Comparison of ENCODE assay signal across 26 cellular contexts in genomic region chr11:132790466-132790865, GRCh38.
DNase-seq lines count a peak whose midpoint lies in the region; ATAC-seq, FAIRE-seq and TF ChIP-seq lines count a peak whose summit lies in the region.
"Had no signal": no experiment of that assay in that cellular context is flagged by ENCODE, and none has a peak within 500 bp of the region (broad histone marks: within the 10 kb centered on the region; RNA-seq: fewer than 3 reads in every experiment).

No MANE protein-coding gene starts in this region.

- no peak overlapping the region for H3K4me3 Mint-ChIP-seq in GM23338
- H3K4me3 Mint-ChIP-seq: CD14-positive monocyte; CD4-positive, alpha-beta T cell; CD8-positive, alpha-beta memory T cell; HFFc6 had no signal

- DNase-seq in GM23338 (ENCODE audit: low spot score): no peak
- no peak for DNase-seq in H1 (ENCODE audit: low read depth in 1 of 2, low spot score in 2 of 2)
- DNase-seq in neuronal stem cell (ENCODE audit: low spot score): no peak
- DNase-seq in ureter (ENCODE audit: low spot score): no peak
- DNase-seq: 8988T; ACHN; AML-193; BE2C; CD4-positive, alpha-beta T cell; CD8-positive, alpha-beta memory T cell; DMS 273 treated with DMSO at 0.1 percent for 48 hours; DMS79; EL; GF-D8; GM23248; HFFc6 had no signal

- no peak overlapping the region for H2BK120ac ChIP-seq in H1 (replicated peaks; ENCODE audit: low read depth, low read length)
- no peak overlapping the region for H2BK120ac ChIP-seq in neuronal stem cell (ENCODE audit: low read depth, low read length)

- no peaks in the 10 kb centered on the region for H4K20me1 ChIP-seq in GM23338 (replicated peaks; ENCODE audit: insufficient read depth)
- H4K20me1 ChIP-seq in H1 (replicated peaks in 1 of 2; ENCODE audit: control insufficient read depth in 1 of 2, insufficient read depth in 2 of 2, low read length in 2 of 2): no peaks in the 10 kb centered on the region
- H4K20me1 ChIP-seq: BLaER1 treated with 17β-estradiol and CSF1 and Interleukin-3, amounts not matched to agents 10 nM and 100 nM had no signal

- no peak for FAIRE-seq in H1 (lab: Jason Lieb, UNC)
- FAIRE-seq: A549, D721Med, GM12892, GM19239, H54 had no signal

- H3K14ac ChIP-seq in H1 (ENCODE audit: insufficient read length) (no peak overlapping the region), neuronal stem cell (ENCODE audit: low read length) (no peak overlapping the region)

- H4K91ac ChIP-seq in H1 (replicated peaks; ENCODE audit: insufficient read length, low read length) (peak overlapping the region; percentile 23), neuronal stem cell (ENCODE audit: low read depth, low read length, poor library complexity) (no peak overlapping the region)

- H3K9ac ChIP-seq in H1 (replicated peaks in 1 of 4; ENCODE audit: extremely low read depth in 1 of 4, low read depth in 3 of 4, low read length in 3 of 4) (no peak overlapping the region), neuronal stem cell (ENCODE audit: low read depth, low read length, poor library complexity) (no peak overlapping the region)
- H3K9ac ChIP-seq: BLaER1 treated with 17β-estradiol and CSF1 and Interleukin-3, amounts not matched to agents 10 nM and 100 nM; GM23248 had no signal

- H3K27me3 ChIP-seq in GM23338 (ENCODE audit: insufficient read depth) (no peaks in the 10 kb centered on the region), H1 (replicated peaks in 1 of 4; ENCODE audit: control insufficient read depth in 3 of 4, extremely low read depth in 1 of 4, insufficient read depth in 3 of 4, low read length in 3 of 4) (no peaks in the 10 kb centered on the region; a peak in 3 of 7 replicates), neuronal stem cell (ENCODE audit: control insufficient read depth in 3 of 3, insufficient read depth in 3 of 3, low read depth in 1 of 3, low read length in 3 of 3) (no peaks in the 10 kb centered on the region)
- H3K27me3 ChIP-seq: BE2C; BLaER1 treated with 17β-estradiol and CSF1 and Interleukin-3, amounts not matched to agents 10 nM and 100 nM had no signal

- H2BK5ac ChIP-seq in H1 (ENCODE audit: low read depth, low read length): no peak overlapping the region
- no peak overlapping the region for H2BK5ac ChIP-seq in neuronal stem cell (ENCODE audit: low read length)

- no peak overlapping the region for H3K56ac ChIP-seq in H1 (replicated peaks; ENCODE audit: insufficient read length, low read depth, low read length)

- H4K8ac ChIP-seq in H1 (ENCODE audit: extremely low read depth, insufficient read depth, low read length): no peak overlapping the region
- no peak overlapping the region for H4K8ac ChIP-seq in neuronal stem cell (ENCODE audit: low read depth, low read length)

- no peak for TF ChIP-seq POLR2A in H1 (IDR thresholded peaks at IDR 0.05; ENCODE audit: control extremely low read depth in 1 of 2, low read depth in 2 of 2, low read length in 2 of 2)

- ATAC-seq in GM23338 (no peak), HG03108 (IDR thresholded peaks at IDR 0.05; ENCODE audit: unreplicated experiment) (no peak), GM18861 (IDR thresholded peaks at IDR 0.05; ENCODE audit: unreplicated experiment) (no peak)
- ATAC-seq: A549 had no signal

- no peak overlapping the region for H2BK20ac ChIP-seq in H1 (ENCODE audit: low read length)

- H3K27ac Mint-ChIP-seq in GM23338: no peak overlapping the region
- H3K27ac Mint-ChIP-seq: CD14-positive monocyte; CD4-positive, alpha-beta T cell; CD8-positive, alpha-beta memory T cell; HFFc6 had no signal

- H3K4me3 ChIP-seq in GM23338: no peak overlapping the region
- no peak overlapping the region for H3K4me3 ChIP-seq in H1 (ENCODE audit: extremely low read depth in 1 of 4, insufficient read depth in 2 of 4, low read depth in 3 of 4, low read length in 4 of 4)
- H3K4me3 ChIP-seq in neuronal stem cell (ENCODE audit: low read length in 2 of 2): no peak overlapping the region
- H3K4me3 ChIP-seq: A549; BLaER1 treated with 17β-estradiol and CSF1 and Interleukin-3, amounts not matched to agents 10 nM and 100 nM; GM23248; HAP-1 had no signal

- H3K4me1 Mint-ChIP-seq in GM23338: peaks cover 48% of the 10 kb centered on the region
- H3K4me1 Mint-ChIP-seq: CD14-positive monocyte; CD8-positive, alpha-beta memory T cell had no signal

- H3K23me2 ChIP-seq in H1 (ENCODE audit: low read depth, low read length): no peaks in the 10 kb centered on the region; the same call in 1 of the 2 replicates

- POLR2A ChIA-PET in H1 (lab: Charles Lee; ENCODE audit: partially characterized antibody): no interaction called here

- H2BK15ac ChIP-seq in H1 (ENCODE audit: low read length) (peak overlapping the region; percentile 23; the same call in 1 of the 2 replicates), neuronal stem cell (ENCODE audit: low read length) (no peak overlapping the region)

- no peak overlapping the region for H2AFZ ChIP-seq in GM23338
- no peak overlapping the region for H2AFZ ChIP-seq in H1 (ENCODE audit: low read length)
- no peak overlapping the region for H2AFZ ChIP-seq in neuronal stem cell (ENCODE audit: low read length)
- H2AFZ ChIP-seq: GM23248 had no signal

- H3K4me2 ChIP-seq in GM23338 (0 out of 2 replicates have a peak overlapping the region, but pooled peaks have one; percentile 74), H1 (ENCODE audit: insufficient read depth in 1 of 2, low read depth in 2 of 2, low read length in 2 of 2) (no peak overlapping the region), neuronal stem cell (ENCODE audit: insufficient read depth, low read length, poor library complexity, severe bottlenecking) (no peak overlapping the region)
- H3K4me2 ChIP-seq: A549 had no signal

- no peak overlapping the region for H4K5ac ChIP-seq in H1 (ENCODE audit: insufficient read length, low read depth, low read length)

- H3K4me1 ChIP-seq in GM23338 (ENCODE audit: insufficient read depth) (peaks cover 56% of the 10 kb centered on the region), H1 (replicated peaks in 1 of 4; ENCODE audit: control insufficient read depth in 3 of 4, insufficient read depth in 4 of 4, low read length in 3 of 4) (peaks cover 6 to 25% (median 9%) of the 10 kb centered on the region in 4 experiments), neuronal stem cell (ENCODE audit: control insufficient read depth in 2 of 2, insufficient read depth in 1 of 2, low read depth in 1 of 2, low read length in 2 of 2) (peaks cover 2 to 12% of the 10 kb centered on the region in 2 donors)
- H3K4me1 ChIP-seq: A549, BE2C, HAP-1 had no signal

- H3K36me3 Mint-ChIP-seq in GM23338 (ENCODE audit: low read depth): no peaks in the 10 kb centered on the region
- H3K36me3 Mint-ChIP-seq: CD14-positive monocyte; CD8-positive, alpha-beta memory T cell had no signal

- H3K79me1 ChIP-seq in H1 (ENCODE audit: low read depth, low read length) (no peaks in the 10 kb centered on the region), neuronal stem cell (ENCODE audit: low read depth, low read length) (no peaks in the 10 kb centered on the region)

- TF ChIP-seq EP300 in H1 (IDR thresholded peaks at IDR 0.05; ENCODE audit: borderline replicate concordance in 1 of 2, low read depth in 2 of 2, low read length in 2 of 2): no peak

- H3K18ac ChIP-seq in H1 (ENCODE audit: extremely low read depth, low read length) (peak overlapping the region; percentile 35; the same call in 1 of the 2 replicates), neuronal stem cell (ENCODE audit: low read length) (peak overlapping the region; percentile 16)

- H3K79me2 ChIP-seq in GM23338 (replicated peaks; ENCODE audit: insufficient read depth) (no peaks in the 10 kb centered on the region), H1 (ENCODE audit: control insufficient read depth in 1 of 2, insufficient read depth in 2 of 2, low read length in 2 of 2) (no peaks in the 10 kb centered on the region)

- H3K9me2 ChIP-seq in GM23338 (ENCODE audit: insufficient read depth): no peaks in the 10 kb centered on the region

- H2BK12ac ChIP-seq in H1 (ENCODE audit: low read depth, low read length) (peak overlapping the region; percentile 75; the same call in 1 of the 2 replicates), neuronal stem cell (ENCODE audit: low read length) (no peak overlapping the region)

- CTCF ChIA-PET in H1 (lab: Charles Lee; ENCODE audit: partially characterized antibody): interaction anchor here (1.3 to 1.6 kb wide), 3 partner anchors 11 to 14 kb away, joined by 3 to 6 read pairs (median 4); no protein-coding TSS in a partner anchor

- H3K9me3 ChIP-seq in H1 (ENCODE audit: insufficient read depth in 2 of 2, low read depth in 1 of 2, low read length in 1 of 2): no peaks in the 10 kb centered on the region
- no peaks in the 10 kb centered on the region for H3K9me3 ChIP-seq in neuronal stem cell (replicated peaks in 1 of 2; ENCODE audit: control insufficient read depth in 2 of 2, insufficient read depth in 1 of 2, low read depth in 1 of 2, low read length in 2 of 2)
- H3K9me3 ChIP-seq: A549; BLaER1 treated with 17β-estradiol and CSF1 and Interleukin-3, amounts not matched to agents 10 nM and 100 nM; HAP-1 had no signal

- no peak for TF ChIP-seq CTCF in GM23338 (conservative IDR thresholded peaks at IDR 0.05; ENCODE audit: low read depth in 2 of 2)
- TF ChIP-seq CTCF in H1 (IDR thresholded peaks at IDR 0.05; ENCODE audit: control extremely low read depth in 1 of 3, insufficient read depth in 1 of 3, low read depth in 1 of 3, low read length in 3 of 3): no peak

- no peak for TF ChIP-seq RAD21 in H1 (IDR thresholded peaks at IDR 0.05 in 1 of 2, conservative IDR thresholded peaks at IDR 0.05 in 1 of 2; ENCODE audit: low read depth in 2 of 2, low read length in 2 of 2)

- H2AK5ac ChIP-seq in H1 (ENCODE audit: low read depth, low read length) (no peak overlapping the region; the same call in 1 of the 2 replicates), neuronal stem cell (ENCODE audit: low read depth, low read length) (peak overlapping the region; percentile 17)

- no peaks in the 10 kb centered on the region for H3K9me3 Mint-ChIP-seq in GM23338
- H3K9me3 Mint-ChIP-seq: CD4-positive, alpha-beta T cell; CD8-positive, alpha-beta memory T cell; HFFc6 had no signal

- H3F3A ChIP-seq in GM23338 (replicated peaks; ENCODE audit: low read depth): 0 out of 2 replicates have a peak, but pooled peaks cover 3% of the 10 kb centered on the region

- H3K23ac ChIP-seq in H1 (ENCODE audit: insufficient read length) (no peak overlapping the region), neuronal stem cell (ENCODE audit: low read depth, low read length, poor library complexity) (no peak overlapping the region)

- H3K4ac ChIP-seq in H1 (replicated peaks; ENCODE audit: insufficient read length, low read depth, low read length) (no peak overlapping the region), neuronal stem cell (ENCODE audit: low read length) (no peak overlapping the region)

- WGBS in H1 (ENCODE audit: extremely low coverage in 1 of 2, insufficient coverage in 1 of 2, insufficient read length in 1 of 2, insufficient replicate concordance in 2 of 2, low coverage in 1 of 2, low lambda C conversion rate in 2 of 2, missing lambda C conversion rate in 1 of 2), 2 experiments: 80% methylated on average over 5 of the region's 5 CpGs; no CpG with 5 or more reads in 1 of the 2 experiments
- WGBS in neuronal stem cell (ENCODE audit: extremely low coverage in 2 of 2, insufficient read length in 2 of 2, insufficient replicate concordance in 1 of 2), 2 donors: no CpG with 5 or more reads among the region's 5 CpGs

- H3K27me3 Mint-ChIP-seq in GM23338 (ENCODE audit: insufficient read depth, low read depth, poor library complexity): peaks cover 8% of the 10 kb centered on the region
- H3K27me3 Mint-ChIP-seq: CD8-positive, alpha-beta memory T cell had no signal

- H3K27ac ChIP-seq in GM23338 (ENCODE audit: low read depth) (no peak overlapping the region), H1 (ENCODE audit: low read depth, low read length) (no peak overlapping the region), neuronal stem cell (replicated peaks; ENCODE audit: low read length) (no peak overlapping the region)
- H3K27ac ChIP-seq: A549; BLaER1 treated with 17β-estradiol and CSF1 and Interleukin-3, amounts not matched to agents 10 nM and 100 nM; GM23248 had no signal

- H3K36me3 ChIP-seq in GM23338 (ENCODE audit: insufficient read depth) (no peaks in the 10 kb centered on the region), H1 (ENCODE audit: control insufficient read depth in 2 of 4, insufficient read depth in 4 of 4, low read length in 3 of 4) (no peaks in the 10 kb centered on the region), neuronal stem cell (replicated peaks in 1 of 2; ENCODE audit: control insufficient read depth in 2 of 2, insufficient read depth in 2 of 2, low read length in 2 of 2) (no peaks in the 10 kb centered on the region)
- H3K36me3 ChIP-seq: BE2C; BLaER1 treated with 17β-estradiol and CSF1 and Interleukin-3, amounts not matched to agents 10 nM and 100 nM; HAP-1 had no signal
